Comparison of ENCODE assay signal across 25 cellular contexts in genomic region chr2:208183526-208183925, GRCh38. TPM values are rescaled to one million over a fixed set of nuclear protein-coding genes. Genes with fewer than 3 reads are reported as not detected.
DNase-seq lines count a peak whose midpoint lies in the region; ATAC-seq and TF ChIP-seq lines count a peak whose summit lies in the region.
"Had no signal": no experiment of that assay in that cellular context is flagged by ENCODE, and none has a peak within 500 bp of the region (broad histone marks: within the 10 kb centered on the region; RNA-seq: fewer than 3 reads in every experiment).

No MANE protein-coding gene starts in this region.

- ATAC-seq in right lobe of liver = peak; percentile 39 to 49 (median 40)
- ATAC-seq: activated CD4-positive, alpha-beta T cell treated with anti-CD3 and anti-CD28 coated beads for 36 hours; activated CD8-positive, alpha-beta memory T cell treated with anti-CD3 and anti-CD28 coated beads, Interleukin-2, amount 10 ng/mL, durations not matched to agents 7 days and 5 days; activated T-helper 17 cell treated with anti-CD3 and anti-CD28 coated beads, Interleukin-2, amount 50 U/mL, for 72 hours; stimulated activated naive B cell treated with anti-CD40 and anti-IgM and Interleukin-4, amounts not matched to agents 10 μg/mL and 1 μg/mL and 100 μg/mL, for 72 hours had no signal

- WGBS in endodermal cell (ENCODE audit: insufficient coverage in 1 of 2, insufficient read length in 1 of 2), 2 experiments = 36 to 48% methylated on average over 6 to 7 of the region's 7 CpGs
- 44% methylated on average over 7 of the region's 7 CpGs for WGBS in right lobe of liver (ENCODE audit: insufficient coverage, low coverage, low lambda C conversion rate, missing lambda C conversion rate)
- 27 to 48% (median 36%) methylated on average over 7 of the region's 7 CpGs for WGBS in spleen, 5 donors

- no peaks in the 10 kb centered on the region for H3K36me3 ChIP-seq in HUES6 (ENCODE audit: control insufficient read depth, insufficient read depth, low read length)
- H3K36me3 ChIP-seq in endodermal cell (ENCODE audit: control insufficient read depth, insufficient read depth, low read length) = no peaks in the 10 kb centered on the region
- no peaks in the 10 kb centered on the region for H3K36me3 ChIP-seq in right lobe of liver
- no peaks in the 10 kb centered on the region for H3K36me3 ChIP-seq in spleen
- H3K36me3 ChIP-seq: HAP-1, MG63, sigmoid colon, thyroid gland had no signal

- H3K27me3 ChIP-seq in HUES6 (ENCODE audit: control insufficient read depth, insufficient read depth, low read length) = no peaks in the 10 kb centered on the region
- no peaks in the 10 kb centered on the region for H3K27me3 ChIP-seq in endodermal cell (ENCODE audit: control insufficient read depth, insufficient read depth, low read length, poor library complexity, severe bottlenecking)
- H3K27me3 ChIP-seq in right lobe of liver = no peaks in the 10 kb centered on the region
- H3K27me3 ChIP-seq in spleen (replicated peaks in 1 of 7) = peaks cover 0 to 19% (median 0%) of the 10 kb centered on the region in 7 donors
- H3K27me3 ChIP-seq: MG63, thyroid gland had no signal

- TF ChIP-seq POLR2A in right lobe of liver (IDR thresholded peaks at IDR 0.05) = no peak
- TF ChIP-seq POLR2A in spleen (IDR thresholded peaks at IDR 0.05) = no peak

- H3K9me3 ChIP-seq in HUES6 (ENCODE audit: control insufficient read depth, insufficient read depth, low read depth, low read length) (no peaks in the 10 kb centered on the region), endodermal cell (ENCODE audit: control insufficient read depth, low read length) (no peaks in the 10 kb centered on the region), right lobe of liver (no peaks in the 10 kb centered on the region), spleen (no peaks in the 10 kb centered on the region)
- H3K9me3 ChIP-seq: HAP-1, MG63, sigmoid colon, thyroid gland had no signal

- H3K4me3 ChIP-seq in HUES6 (ENCODE audit: low read depth, low read length) = peak overlapping the region; percentile 50
- H3K4me3 ChIP-seq in endodermal cell (ENCODE audit: low read length) = no peak overlapping the region
- no peak overlapping the region for H3K4me3 ChIP-seq in right lobe of liver
- peak overlapping the region in 1 of 8 donors; percentile 18 for H3K4me3 ChIP-seq in spleen
- H3K4me3 ChIP-seq: HAP-1, MG63, sigmoid colon, thyroid gland had no signal

- H3K27me3 Mint-ChIP-seq in endodermal cell (ENCODE audit: insufficient read depth) = no peaks in the 10 kb centered on the region

- H3K9ac ChIP-seq in HUES6 (ENCODE audit: low read length) (no peak overlapping the region), endodermal cell (ENCODE audit: extremely low read depth, low read length, poor library complexity, severe bottlenecking) (no peak overlapping the region)

- H3K27ac ChIP-seq in HUES6 (ENCODE audit: low read depth, low read length) = no peak overlapping the region
- H3K27ac ChIP-seq in endodermal cell (ENCODE audit: low read depth, low read length) = no peak overlapping the region
- peak overlapping the region in 2 of 3 donors; percentile 24 to 71 for H3K27ac ChIP-seq in right lobe of liver
- no peak overlapping the region for H3K27ac ChIP-seq in spleen
- H3K27ac ChIP-seq: sigmoid colon, thyroid gland had no signal

- H3K4me1 ChIP-seq in HUES6 (ENCODE audit: control insufficient read depth, insufficient read depth, low read length) = peaks cover 24% of the 10 kb centered on the region
- H3K4me1 ChIP-seq in endodermal cell (ENCODE audit: control insufficient read depth, insufficient read depth, low read length) = peaks cover 11% of the 10 kb centered on the region
- H3K4me1 ChIP-seq in right lobe of liver = peaks cover 0 to 11% (median 3%) of the 10 kb centered on the region in 4 donors
- peaks cover 0 to 9% (median 0%) of the 10 kb centered on the region in 6 donors for H3K4me1 ChIP-seq in spleen
- H3K4me1 ChIP-seq: sigmoid colon, thyroid gland had no signal

- TF ChIP-seq CTCF in endodermal cell (conservative IDR thresholded peaks at IDR 0.05) (peak; percentile 43), right lobe of liver (IDR thresholded peaks at IDR 0.05) (no peak), spleen (IDR thresholded peaks at IDR 0.05 in 8 of 11, conservative IDR thresholded peaks at IDR 0.05 in 3 of 11) (no peak)

- H3K4me1 Mint-ChIP-seq in endodermal cell = peaks cover 57% of the 10 kb centered on the region
- H3K4me1 Mint-ChIP-seq: activated CD4-positive, alpha-beta T cell treated with anti-CD3 and anti-CD28 coated beads for 36 hours; activated T-helper 17 cell treated with anti-CD3 and anti-CD28 coated beads, Interleukin-2, amount 50 U/mL, for 72 hours had no signal

- intact Hi-C loops in right lobe of liver (cut with DNase I) = no loop called here
- intact Hi-C loops in spleen (cut with DNase I; ENCODE audit: low total_unique reads) = no loop called here

- no peaks in the 10 kb centered on the region for H3K9me3 Mint-ChIP-seq in endodermal cell
- H3K9me3 Mint-ChIP-seq: activated naive CD8-positive, alpha-beta T cell treated with anti-CD3 and anti-CD28 coated beads, Interleukin-2, amount 10 ng/mL, durations not matched to agents 7 days and 5 days; activated T-helper 17 cell treated with anti-CD3 and anti-CD28 coated beads, Interleukin-2, amount 50 U/mL, for 72 hours; CD8-positive, alpha-beta memory T cell; IgD-negative memory B cell; stimulated activated naive B cell treated with anti-CD40 and anti-IgM and Interleukin-4, amounts not matched to agents 10 μg/mL and 1 μg/mL and 100 μg/mL, for 72 hours had no signal

- peak overlapping the region; percentile 43 for H3K4me3 Mint-ChIP-seq in endodermal cell
- H3K4me3 Mint-ChIP-seq: activated CD4-positive, alpha-beta T cell treated with anti-CD3 and anti-CD28 coated beads for 36 hours; activated CD8-positive, alpha-beta memory T cell treated with anti-CD3 and anti-CD28 coated beads, Interleukin-2, amount 10 ng/mL, durations not matched to agents 7 days and 5 days; activated naive CD8-positive, alpha-beta T cell treated with anti-CD3 and anti-CD28 coated beads, Interleukin-2, amount 10 ng/mL, durations not matched to agents 7 days and 5 days; activated T-helper 17 cell treated with anti-CD3 and anti-CD28 coated beads, Interleukin-2, amount 50 U/mL, for 72 hours; CD8-positive, alpha-beta memory T cell had no signal

- H3K36me3 Mint-ChIP-seq in endodermal cell (ENCODE audit: low read depth) = no peaks in the 10 kb centered on the region
- H3K36me3 Mint-ChIP-seq: activated CD8-positive, alpha-beta memory T cell treated with anti-CD3 and anti-CD28 coated beads, Interleukin-2, amount 10 ng/mL, durations not matched to agents 7 days and 5 days; activated naive CD8-positive, alpha-beta T cell treated with anti-CD3 and anti-CD28 coated beads, Interleukin-2, amount 10 ng/mL, durations not matched to agents 7 days and 5 days; CD8-positive, alpha-beta memory T cell; IgD-negative memory B cell; stimulated activated naive B cell treated with anti-CD40 and anti-IgM and Interleukin-4, amounts not matched to agents 10 μg/mL and 1 μg/mL and 100 μg/mL, for 72 hours had no signal

- DNase-seq in endodermal cell = peak; percentile 87
- DNase-seq in right lobe of liver = no peak
- DNase-seq in spleen = peak; percentile 81
- DNase-seq in NCI-H748 (lab: John Stamatoyannopoulos, UW; ENCODE audit: unreplicated experiment) = no peak
- no peak for DNase-seq in GM19238 (ENCODE audit: insufficient read length, low spot score)
- no peak for DNase-seq in activated CD8-positive, alpha-beta memory T cell treated with anti-CD3 and anti-CD28 coated beads, Interleukin-2, amount 50 U/mL, for 4 hours
- DNase-seq: activated CD4-positive, alpha-beta T cell treated with anti-CD3 and anti-CD28 coated beads for 36 hours; activated CD8-positive, alpha-beta memory T cell treated with anti-CD3 and anti-CD28 coated beads, Interleukin-2, amount 10 ng/mL, durations not matched to agents 7 days and 5 days; activated naive CD8-positive, alpha-beta T cell treated with anti-CD3 and anti-CD28 coated beads, Interleukin-2, amount 10 ng/mL, durations not matched to agents 7 days and 5 days; CD8-positive, alpha-beta memory T cell; glutamatergic neuron; MG63; NCI-H1694; OCI-M1; SHP77 treated with DMSO at 0.1 percent for 48 hours; sigmoid colon; stimulated activated CD4-positive, alpha-beta T cell treated with anti-CD3 and anti-CD28 coated beads, Interleukin-1b, Interleukin-23, amount 100 ng/mL, for 48 hours; stimulated activated naive B cell treated with anti-CD40 and anti-IgM and Interleukin-4, amounts not matched to agents 10 μg/mL and 1 μg/mL and 100 μg/mL, for 72 hours; thyroid gland had no signal

- no peak overlapping the region for H3K27ac Mint-ChIP-seq in endodermal cell
- H3K27ac Mint-ChIP-seq: activated CD4-positive, alpha-beta T cell treated with anti-CD3 and anti-CD28 coated beads for 36 hours; activated CD8-positive, alpha-beta memory T cell treated with anti-CD3 and anti-CD28 coated beads, Interleukin-2, amount 10 ng/mL, durations not matched to agents 7 days and 5 days; activated naive CD8-positive, alpha-beta T cell treated with anti-CD3 and anti-CD28 coated beads, Interleukin-2, amount 10 ng/mL, durations not matched to agents 7 days and 5 days; activated T-helper 17 cell treated with anti-CD3 and anti-CD28 coated beads, Interleukin-2, amount 50 U/mL, for 72 hours; IgD-negative memory B cell; stimulated activated naive B cell treated with anti-CD40 and anti-IgM and Interleukin-4, amounts not matched to agents 10 μg/mL and 1 μg/mL and 100 μg/mL, for 72 hours had no signal

RNA-seq across cellular contexts. Expression of gene C2orf80, which starts 6.3 kb away (rescaled TPM):
- total RNA-seq in endodermal cell (under 1 TPM in 1 of 2 donors, not detected in 1; 0.55 TPM), right lobe of liver (not detected), spleen (not detected)
- polyA plus RNA-seq in endodermal cell (2013, experiment 1 of 2) = 1.9 TPM
- 1.5 TPM for polyA plus RNA-seq in endodermal cell (2013, experiment 2 of 2)
- not detected for polyA plus RNA-seq in spleen
- total RNA-seq: activated CD4-positive, alpha-beta T cell treated with anti-CD3 and anti-CD28 coated beads for 36 hours; activated CD8-positive, alpha-beta memory T cell treated with anti-CD3 and anti-CD28 coated beads, Interleukin-2, amount 10 ng/mL, durations not matched to agents 7 days and 5 days; activated naive CD8-positive, alpha-beta T cell treated with anti-CD3 and anti-CD28 coated beads, Interleukin-2, amount 10 ng/mL, durations not matched to agents 7 days and 5 days; activated T-helper 17 cell treated with anti-CD3 and anti-CD28 coated beads, Interleukin-2, amount 50 U/mL, for 72 hours; CD8-positive, alpha-beta memory T cell; chondrocyte; lung microvascular endothelial cell; sigmoid colon; thyroid gland had no signal
- polyA plus RNA-seq: CD8-positive, alpha-beta memory T cell; IgD-negative memory B cell; sigmoid colon had no signal

RNA-seq across cellular contexts. Expression of gene CRYGA, which starts 20.1 kb away (rescaled TPM):
- total RNA-seq in endodermal cell (not detected), right lobe of liver (not detected), spleen (not detected)
- not detected for polyA plus RNA-seq in endodermal cell (2013, experiment 1 of 2)
- not detected for polyA plus RNA-seq in endodermal cell (2013, experiment 2 of 2)
- polyA plus RNA-seq in spleen = not detected
- total RNA-seq: activated CD4-positive, alpha-beta T cell treated with anti-CD3 and anti-CD28 coated beads for 36 hours; activated CD8-positive, alpha-beta memory T cell treated with anti-CD3 and anti-CD28 coated beads, Interleukin-2, amount 10 ng/mL, durations not matched to agents 7 days and 5 days; activated naive CD8-positive, alpha-beta T cell treated with anti-CD3 and anti-CD28 coated beads, Interleukin-2, amount 10 ng/mL, durations not matched to agents 7 days and 5 days; activated T-helper 17 cell treated with anti-CD3 and anti-CD28 coated beads, Interleukin-2, amount 50 U/mL, for 72 hours; CD8-positive, alpha-beta memory T cell; chondrocyte; lung microvascular endothelial cell; sigmoid colon; thyroid gland had no signal
- polyA plus RNA-seq: CD8-positive, alpha-beta memory T cell; IgD-negative memory B cell; sigmoid colon had no signal

RNA-seq across cellular contexts. Expression of gene CRYGB, which starts 37.6 kb away (rescaled TPM):
- under 1 TPM in 1 of 2 donors, not detected in 1; 0.46 TPM for total RNA-seq in endodermal cell
- polyA plus RNA-seq in endodermal cell (2013, experiment 1 of 2) = not detected
- not detected for polyA plus RNA-seq in endodermal cell (2013, experiment 2 of 2)
- total RNA-seq in right lobe of liver = not detected
- not detected for total RNA-seq in spleen
- not detected for polyA plus RNA-seq in spleen
- total RNA-seq: activated CD4-positive, alpha-beta T cell treated with anti-CD3 and anti-CD28 coated beads for 36 hours; activated CD8-positive, alpha-beta memory T cell treated with anti-CD3 and anti-CD28 coated beads, Interleukin-2, amount 10 ng/mL, durations not matched to agents 7 days and 5 days; activated naive CD8-positive, alpha-beta T cell treated with anti-CD3 and anti-CD28 coated beads, Interleukin-2, amount 10 ng/mL, durations not matched to agents 7 days and 5 days; activated T-helper 17 cell treated with anti-CD3 and anti-CD28 coated beads, Interleukin-2, amount 50 U/mL, for 72 hours; CD8-positive, alpha-beta memory T cell; chondrocyte; lung microvascular endothelial cell; sigmoid colon; thyroid gland had no signal
- polyA plus RNA-seq: CD8-positive, alpha-beta memory T cell; IgD-negative memory B cell; sigmoid colon had no signal

RNA-seq across cellular contexts. Expression of gene CRYGC, which starts 53.9 kb away (rescaled TPM):
- not detected for total RNA-seq in endodermal cell
- not detected for polyA plus RNA-seq in endodermal cell (2013, experiment 1 of 2)
- polyA plus RNA-seq in endodermal cell (2013, experiment 2 of 2) = not detected
- not detected for total RNA-seq in right lobe of liver
- not detected for total RNA-seq in spleen
- polyA plus RNA-seq in spleen = not detected
- total RNA-seq: activated CD4-positive, alpha-beta T cell treated with anti-CD3 and anti-CD28 coated beads for 36 hours; activated CD8-positive, alpha-beta memory T cell treated with anti-CD3 and anti-CD28 coated beads, Interleukin-2, amount 10 ng/mL, durations not matched to agents 7 days and 5 days; activated naive CD8-positive, alpha-beta T cell treated with anti-CD3 and anti-CD28 coated beads, Interleukin-2, amount 10 ng/mL, durations not matched to agents 7 days and 5 days; activated T-helper 17 cell treated with anti-CD3 and anti-CD28 coated beads, Interleukin-2, amount 50 U/mL, for 72 hours; CD8-positive, alpha-beta memory T cell; chondrocyte; lung microvascular endothelial cell; sigmoid colon; thyroid gland had no signal
- polyA plus RNA-seq: CD8-positive, alpha-beta memory T cell; IgD-negative memory B cell; sigmoid colon had no signal

RNA-seq across cellular contexts. Expression of gene CRYGD, which starts 59.2 kb away (rescaled TPM):
- 1 to 10 TPM in 1 of 2 donors, not detected in 1; 2.2 TPM for total RNA-seq in endodermal cell
- polyA plus RNA-seq in endodermal cell (2013, experiment 1 of 2) = 0.71 TPM
- polyA plus RNA-seq in endodermal cell (2013, experiment 2 of 2) = 1.4 TPM
- not detected for total RNA-seq in right lobe of liver
- not detected for total RNA-seq in spleen
- polyA plus RNA-seq in spleen = not detected
- total RNA-seq: activated CD4-positive, alpha-beta T cell treated with anti-CD3 and anti-CD28 coated beads for 36 hours; activated CD8-positive, alpha-beta memory T cell treated with anti-CD3 and anti-CD28 coated beads, Interleukin-2, amount 10 ng/mL, durations not matched to agents 7 days and 5 days; activated naive CD8-positive, alpha-beta T cell treated with anti-CD3 and anti-CD28 coated beads, Interleukin-2, amount 10 ng/mL, durations not matched to agents 7 days and 5 days; activated T-helper 17 cell treated with anti-CD3 and anti-CD28 coated beads, Interleukin-2, amount 50 U/mL, for 72 hours; CD8-positive, alpha-beta memory T cell; chondrocyte; lung microvascular endothelial cell; sigmoid colon; thyroid gland had no signal
- polyA plus RNA-seq: CD8-positive, alpha-beta memory T cell; IgD-negative memory B cell; sigmoid colon had no signal

Comparison
In these comparisons a context has a peak if more than half of its experiments do, and no peak if none do; other contexts are left out.
1. H3K27ac ChIP-seq: peak in right lobe of liver (2 of 3); none in HUES6 (single experiment), endodermal cell (single experiment) and spleen (0 of 8).
2. DNase-seq: peak in endodermal cell (single experiment) and spleen (single experiment); none in right lobe of liver (0 of 3), NCI-H748 (single experiment), GM19238 (single experiment) and activated CD8-positive, alpha-beta memory T cell treated with anti-CD3 and anti-CD28 coated beads, Interleukin-2, amount 50 U/mL, for 4 hours (single experiment).